1 cellular context compared by ENCODE assay signal in genomic region chr5:64229163-64229774, GRCh38.
TF ChIP-seq lines count a peak whose summit lies in the region.

No MANE protein-coding gene starts in this region.

TF ChIP-seq in GM23338, 12 proteins besides CTCF, POLR2A, EP300 and RAD21 (continued from another document):
- TF ChIP-seq ZNF462 (CRISPR knock-in tag; IDR thresholded peaks at IDR 0.05), result no peak
- TF ChIP-seq ZNF114 (CRISPR knock-in tag; IDR thresholded peaks at IDR 0.05), result no peak
- TF ChIP-seq POLR2AphosphoS5 (IDR thresholded peaks at IDR 0.05; ENCODE audit: low read depth), result no peak
- no peak for TF ChIP-seq NANOG (IDR thresholded peaks at IDR 0.05; ENCODE audit: borderline replicate concordance)
- TF ChIP-seq CREB1 (CRISPR knock-in tag; IDR thresholded peaks at IDR 0.05; ENCODE audit: low read depth), result no peak
- TF ChIP-seq JUNB (IDR thresholded peaks at IDR 0.05; ENCODE audit: unreplicated experiment), result no peak
TF ChIP-seq in GM23338: peak in this region for 0.
